ENCODE assay signal across 1 cellular context in the genomic region with DNA sequence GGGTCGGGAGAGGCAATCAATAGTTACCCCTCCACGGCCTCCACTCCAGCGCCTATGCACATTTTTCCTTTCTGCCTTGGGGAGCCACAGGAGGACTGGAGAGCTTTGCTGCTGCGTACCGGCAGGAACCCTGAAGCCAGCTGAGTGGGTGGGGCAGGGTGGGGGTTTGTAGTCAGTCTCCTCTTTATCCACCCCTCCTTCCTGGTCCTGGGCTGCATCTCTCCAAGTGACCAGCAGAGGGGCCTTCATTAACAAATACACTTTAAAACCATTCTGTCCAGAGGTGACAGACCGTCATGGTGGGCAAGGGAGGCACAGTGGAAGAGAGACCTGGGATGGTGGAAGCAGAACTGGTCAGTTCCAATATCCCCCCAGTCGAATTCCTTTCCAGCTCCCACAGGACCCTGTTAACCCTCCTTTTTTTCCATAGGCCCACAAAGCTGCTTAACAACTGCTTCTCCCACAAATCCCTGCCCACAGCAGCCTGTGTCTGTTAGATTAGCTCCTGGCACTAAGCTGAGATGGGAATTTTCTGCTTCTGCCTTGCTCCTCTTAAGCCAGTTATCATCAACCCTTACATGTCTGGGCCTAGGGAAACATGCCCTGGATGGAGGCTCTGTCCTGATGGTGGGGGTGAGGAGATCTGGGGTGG.
TF ChIP-seq lines count a peak whose summit lies in the region.

No MANE protein-coding gene starts in this region.

TF ChIP-seq in HEK293, 187 proteins besides CTCF, POLR2A, EP300 and RAD21 (continued from another document):
- TF ChIP-seq, protein P1, sequence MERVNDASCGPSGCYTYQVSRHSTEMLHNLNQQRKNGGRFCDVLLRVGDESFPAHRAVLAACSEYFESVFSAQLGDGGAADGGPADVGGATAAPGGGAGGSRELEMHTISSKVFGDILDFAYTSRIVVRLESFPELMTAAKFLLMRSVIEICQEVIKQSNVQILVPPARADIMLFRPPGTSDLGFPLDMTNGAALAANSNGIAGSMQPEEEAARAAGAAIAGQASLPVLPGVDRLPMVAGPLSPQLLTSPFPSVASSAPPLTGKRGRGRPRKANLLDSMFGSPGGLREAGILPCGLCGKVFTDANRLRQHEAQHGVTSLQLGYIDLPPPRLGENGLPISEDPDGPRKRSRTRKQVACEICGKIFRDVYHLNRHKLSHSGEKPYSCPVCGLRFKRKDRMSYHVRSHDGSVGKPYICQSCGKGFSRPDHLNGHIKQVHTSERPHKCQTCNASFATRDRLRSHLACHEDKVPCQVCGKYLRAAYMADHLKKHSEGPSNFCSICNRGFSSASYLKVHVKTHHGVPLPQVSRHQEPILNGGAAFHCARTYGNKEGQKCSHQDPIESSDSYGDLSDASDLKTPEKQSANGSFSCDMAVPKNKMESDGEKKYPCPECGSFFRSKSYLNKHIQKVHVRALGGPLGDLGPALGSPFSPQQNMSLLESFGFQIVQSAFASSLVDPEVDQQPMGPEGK (tag by site-specific recombination; IDR thresholded peaks at IDR 0.05) = 0 out of 2 replicates have a peak, but pooled peaks have one; percentile 33
- peak; percentile 29; the same call in 1 of the 2 replicates for TF ChIP-seq KLF9 (tag by site-specific recombination; IDR thresholded peaks at IDR 0.05; ENCODE audit: low read depth)
